Comparison of ENCODE assay signal across 1 cellular context in genomic region chr9:18861599-18862546, GRCh38.
TF ChIP-seq lines count a peak whose summit lies in the region.

No MANE protein-coding gene starts in this region.

TF ChIP-seq in GM23338, 12 proteins besides CTCF, POLR2A, EP300 and RAD21 (continued from another document):
- TF ChIP-seq POLR2AphosphoS5 (IDR thresholded peaks at IDR 0.05; ENCODE audit: low read depth) = no peak
- no peak for TF ChIP-seq ZNF331 (CRISPR knock-in tag; IDR thresholded peaks at IDR 0.05; ENCODE audit: low read depth)
- no peak for TF ChIP-seq CREB1 (CRISPR knock-in tag; IDR thresholded peaks at IDR 0.05; ENCODE audit: low read depth)
- TF ChIP-seq REST (IDR thresholded peaks at IDR 0.05; ENCODE audit: unreplicated experiment) = no peak
- no peak for TF ChIP-seq JUNB (IDR thresholded peaks at IDR 0.05; ENCODE audit: unreplicated experiment)
- TF ChIP-seq ZNF462 (CRISPR knock-in tag; IDR thresholded peaks at IDR 0.05) = no peak
- no peak for TF ChIP-seq EZH2phosphoT487 (IDR thresholded peaks at IDR 0.05; ENCODE audit: unreplicated experiment)
